In the genomic region with DNA sequence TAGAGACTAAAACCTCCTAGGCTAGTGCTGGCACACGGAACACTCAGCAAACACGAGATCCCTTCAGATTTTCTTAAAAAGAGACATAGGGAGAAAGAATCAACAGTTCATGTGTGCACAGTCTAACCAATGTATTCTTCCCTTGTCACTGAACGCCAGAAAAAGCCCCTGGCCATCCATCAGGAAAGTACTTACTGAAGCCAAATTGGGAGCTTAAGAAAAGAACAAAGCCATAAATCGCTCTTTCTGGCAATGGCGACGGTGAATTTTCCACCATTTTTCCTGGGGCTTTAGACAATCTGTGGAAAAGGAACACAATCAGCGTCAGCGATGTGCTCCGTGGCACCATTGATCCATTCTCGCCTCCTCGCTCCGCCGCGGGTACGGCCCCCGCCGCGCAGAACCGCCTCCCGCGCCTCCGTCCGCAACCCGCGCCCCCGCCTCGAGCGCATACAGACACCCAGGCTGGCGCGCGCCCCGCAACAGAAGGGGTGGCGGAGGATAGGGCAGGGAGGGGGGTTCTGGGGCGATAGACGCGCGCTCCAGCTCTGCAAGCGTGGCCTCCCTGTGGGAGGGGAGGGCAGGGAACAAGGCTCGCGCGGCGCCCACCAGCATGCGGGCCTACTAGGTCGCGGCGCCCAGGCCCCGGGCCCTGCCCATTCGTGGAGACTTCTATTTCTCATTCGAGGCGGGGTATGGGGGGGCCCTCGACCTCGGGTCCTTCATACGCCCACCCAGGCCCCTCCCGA, we compare ENCODE assay signal across 1 cellular context.
TF ChIP-seq lines count a peak whose summit lies in the region.

No MANE protein-coding gene starts in this region.

TF ChIP-seq in HepG2, 621 proteins besides CTCF, POLR2A, EP300 and RAD21 (continued from another document and continues in another):
- TF ChIP-seq, protein P1, sequence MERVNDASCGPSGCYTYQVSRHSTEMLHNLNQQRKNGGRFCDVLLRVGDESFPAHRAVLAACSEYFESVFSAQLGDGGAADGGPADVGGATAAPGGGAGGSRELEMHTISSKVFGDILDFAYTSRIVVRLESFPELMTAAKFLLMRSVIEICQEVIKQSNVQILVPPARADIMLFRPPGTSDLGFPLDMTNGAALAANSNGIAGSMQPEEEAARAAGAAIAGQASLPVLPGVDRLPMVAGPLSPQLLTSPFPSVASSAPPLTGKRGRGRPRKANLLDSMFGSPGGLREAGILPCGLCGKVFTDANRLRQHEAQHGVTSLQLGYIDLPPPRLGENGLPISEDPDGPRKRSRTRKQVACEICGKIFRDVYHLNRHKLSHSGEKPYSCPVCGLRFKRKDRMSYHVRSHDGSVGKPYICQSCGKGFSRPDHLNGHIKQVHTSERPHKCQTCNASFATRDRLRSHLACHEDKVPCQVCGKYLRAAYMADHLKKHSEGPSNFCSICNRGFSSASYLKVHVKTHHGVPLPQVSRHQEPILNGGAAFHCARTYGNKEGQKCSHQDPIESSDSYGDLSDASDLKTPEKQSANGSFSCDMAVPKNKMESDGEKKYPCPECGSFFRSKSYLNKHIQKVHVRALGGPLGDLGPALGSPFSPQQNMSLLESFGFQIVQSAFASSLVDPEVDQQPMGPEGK (CRISPR knock-in tag; IDR thresholded peaks at IDR 0.05) = peak; percentile 90; the same call in 1 of the 2 replicates
- peak; percentile 46; the same call in 1 of the 2 replicates for TF ChIP-seq ZNF441 (CRISPR knock-in tag; IDR thresholded peaks at IDR 0.05; ENCODE audit: borderline replicate concordance)
- TF ChIP-seq ZNF451 (CRISPR knock-in tag; IDR thresholded peaks at IDR 0.05) = 0 out of 2 replicates have a peak, but pooled peaks have one; percentile 27
- TF ChIP-seq U2AF1 (optimal IDR thresholded peaks at IDR 0.05; ENCODE audit: low read depth, low read length) = no peak
- peak; percentile 82 for TF ChIP-seq ARNT2 (CRISPR knock-in tag; IDR thresholded peaks at IDR 0.05; ENCODE audit: low read depth)
- peak; percentile 68; the same call in 1 of the 2 replicates for TF ChIP-seq TMF1 (CRISPR knock-in tag; IDR thresholded peaks at IDR 0.05; ENCODE audit: low read depth)
- TF ChIP-seq, protein P2, sequence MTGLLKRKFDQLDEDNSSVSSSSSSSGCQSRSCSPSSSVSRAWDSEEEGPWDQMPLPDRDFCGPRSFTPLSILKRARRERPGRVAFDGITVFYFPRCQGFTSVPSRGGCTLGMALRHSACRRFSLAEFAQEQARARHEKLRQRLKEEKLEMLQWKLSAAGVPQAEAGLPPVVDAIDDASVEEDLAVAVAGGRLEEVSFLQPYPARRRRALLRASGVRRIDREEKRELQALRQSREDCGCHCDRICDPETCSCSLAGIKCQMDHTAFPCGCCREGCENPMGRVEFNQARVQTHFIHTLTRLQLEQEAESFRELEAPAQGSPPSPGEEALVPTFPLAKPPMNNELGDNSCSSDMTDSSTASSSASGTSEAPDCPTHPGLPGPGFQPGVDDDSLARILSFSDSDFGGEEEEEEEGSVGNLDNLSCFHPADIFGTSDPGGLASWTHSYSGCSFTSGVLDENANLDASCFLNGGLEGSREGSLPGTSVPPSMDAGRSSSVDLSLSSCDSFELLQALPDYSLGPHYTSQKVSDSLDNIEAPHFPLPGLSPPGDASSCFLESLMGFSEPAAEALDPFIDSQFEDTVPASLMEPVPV (CRISPR knock-in tag; IDR thresholded peaks at IDR 0.05) = peak; percentile 69; the same call in 1 of the 2 replicates
- no peak for TF ChIP-seq ZNF331 (CRISPR knock-in tag; IDR thresholded peaks at IDR 0.05)
- no peak for TF ChIP-seq SOX13 (IDR thresholded peaks at IDR 0.05)
- TF ChIP-seq SOX13 (CRISPR knock-in tag; conservative IDR thresholded peaks at IDR 0.05 in 1 of 2, IDR thresholded peaks at IDR 0.05 in 1 of 2) = no peak
- TF ChIP-seq, protein P3, sequence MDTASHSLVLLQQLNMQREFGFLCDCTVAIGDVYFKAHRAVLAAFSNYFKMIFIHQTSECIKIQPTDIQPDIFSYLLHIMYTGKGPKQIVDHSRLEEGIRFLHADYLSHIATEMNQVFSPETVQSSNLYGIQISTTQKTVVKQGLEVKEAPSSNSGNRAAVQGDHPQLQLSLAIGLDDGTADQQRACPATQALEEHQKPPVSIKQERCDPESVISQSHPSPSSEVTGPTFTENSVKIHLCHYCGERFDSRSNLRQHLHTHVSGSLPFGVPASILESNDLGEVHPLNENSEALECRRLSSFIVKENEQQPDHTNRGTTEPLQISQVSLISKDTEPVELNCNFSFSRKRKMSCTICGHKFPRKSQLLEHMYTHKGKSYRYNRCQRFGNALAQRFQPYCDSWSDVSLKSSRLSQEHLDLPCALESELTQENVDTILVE (CRISPR knock-in tag; IDR thresholded peaks at IDR 0.05) = no peak; the same call in 1 of the 2 replicates
- peak; percentile 52; the same call in 1 of the 2 replicates for TF ChIP-seq AHR (CRISPR knock-in tag; IDR thresholded peaks at IDR 0.05)
- TF ChIP-seq, protein P4, sequence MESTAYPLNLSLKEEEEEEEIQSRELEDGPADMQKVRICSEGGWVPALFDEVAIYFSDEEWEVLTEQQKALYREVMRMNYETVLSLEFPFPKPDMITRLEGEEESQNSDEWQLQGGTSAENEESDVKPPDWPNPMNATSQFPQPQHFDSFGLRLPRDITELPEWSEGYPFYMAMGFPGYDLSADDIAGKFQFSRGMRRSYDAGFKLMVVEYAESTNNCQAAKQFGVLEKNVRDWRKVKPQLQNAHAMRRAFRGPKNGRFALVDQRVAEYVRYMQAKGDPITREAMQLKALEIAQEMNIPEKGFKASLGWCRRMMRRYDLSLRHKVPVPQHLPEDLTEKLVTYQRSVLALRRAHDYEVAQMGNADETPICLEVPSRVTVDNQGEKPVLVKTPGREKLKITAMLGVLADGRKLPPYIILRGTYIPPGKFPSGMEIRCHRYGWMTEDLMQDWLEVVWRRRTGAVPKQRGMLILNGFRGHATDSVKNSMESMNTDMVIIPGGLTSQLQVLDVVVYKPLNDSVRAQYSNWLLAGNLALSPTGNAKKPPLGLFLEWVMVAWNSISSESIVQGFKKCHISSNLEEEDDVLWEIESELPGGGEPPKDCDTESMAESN (CRISPR knock-in tag; conservative IDR thresholded peaks at IDR 0.05) = peak; percentile 91
- TF ChIP-seq MAFG (CRISPR knock-in tag; IDR thresholded peaks at IDR 0.05) = no peak
- TF ChIP-seq, protein P5, sequence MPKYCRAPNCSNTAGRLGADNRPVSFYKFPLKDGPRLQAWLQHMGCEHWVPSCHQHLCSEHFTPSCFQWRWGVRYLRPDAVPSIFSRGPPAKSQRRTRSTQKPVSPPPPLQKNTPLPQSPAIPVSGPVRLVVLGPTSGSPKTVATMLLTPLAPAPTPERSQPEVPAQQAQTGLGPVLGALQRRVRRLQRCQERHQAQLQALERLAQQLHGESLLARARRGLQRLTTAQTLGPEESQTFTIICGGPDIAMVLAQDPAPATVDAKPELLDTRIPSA (CRISPR knock-in tag; IDR thresholded peaks at IDR 0.05; ENCODE audit: borderline replicate concordance) = peak; percentile 73; the same call in 1 of the 2 replicates
- TF ChIP-seq PITX1 (CRISPR knock-in tag; IDR thresholded peaks at IDR 0.05) = peak; percentile 15; the same call in 1 of the 2 replicates
- TF ChIP-seq, protein P6, sequence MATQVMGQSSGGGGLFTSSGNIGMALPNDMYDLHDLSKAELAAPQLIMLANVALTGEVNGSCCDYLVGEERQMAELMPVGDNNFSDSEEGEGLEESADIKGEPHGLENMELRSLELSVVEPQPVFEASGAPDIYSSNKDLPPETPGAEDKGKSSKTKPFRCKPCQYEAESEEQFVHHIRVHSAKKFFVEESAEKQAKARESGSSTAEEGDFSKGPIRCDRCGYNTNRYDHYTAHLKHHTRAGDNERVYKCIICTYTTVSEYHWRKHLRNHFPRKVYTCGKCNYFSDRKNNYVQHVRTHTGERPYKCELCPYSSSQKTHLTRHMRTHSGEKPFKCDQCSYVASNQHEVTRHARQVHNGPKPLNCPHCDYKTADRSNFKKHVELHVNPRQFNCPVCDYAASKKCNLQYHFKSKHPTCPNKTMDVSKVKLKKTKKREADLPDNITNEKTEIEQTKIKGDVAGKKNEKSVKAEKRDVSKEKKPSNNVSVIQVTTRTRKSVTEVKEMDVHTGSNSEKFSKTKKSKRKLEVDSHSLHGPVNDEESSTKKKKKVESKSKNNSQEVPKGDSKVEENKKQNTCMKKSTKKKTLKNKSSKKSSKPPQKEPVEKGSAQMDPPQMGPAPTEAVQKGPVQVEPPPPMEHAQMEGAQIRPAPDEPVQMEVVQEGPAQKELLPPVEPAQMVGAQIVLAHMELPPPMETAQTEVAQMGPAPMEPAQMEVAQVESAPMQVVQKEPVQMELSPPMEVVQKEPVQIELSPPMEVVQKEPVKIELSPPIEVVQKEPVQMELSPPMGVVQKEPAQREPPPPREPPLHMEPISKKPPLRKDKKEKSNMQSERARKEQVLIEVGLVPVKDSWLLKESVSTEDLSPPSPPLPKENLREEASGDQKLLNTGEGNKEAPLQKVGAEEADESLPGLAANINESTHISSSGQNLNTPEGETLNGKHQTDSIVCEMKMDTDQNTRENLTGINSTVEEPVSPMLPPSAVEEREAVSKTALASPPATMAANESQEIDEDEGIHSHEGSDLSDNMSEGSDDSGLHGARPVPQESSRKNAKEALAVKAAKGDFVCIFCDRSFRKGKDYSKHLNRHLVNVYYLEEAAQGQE (IDR thresholded peaks at IDR 0.05; ENCODE audit: borderline replicate concordance in 1 of 2, low read depth in 1 of 2, low read length in 2 of 2) = peak in 1 of 2 experiments; percentile 23; a peak in 1 of 4 replicates
- peak; percentile 61; the same call in 1 of the 2 replicates for TF ChIP-seq MED13 (CRISPR knock-in tag; IDR thresholded peaks at IDR 0.05)
- TF ChIP-seq PHF8 (CRISPR knock-in tag; IDR thresholded peaks at IDR 0.05) = peak; percentile 86; the same call in 1 of the 2 replicates
- peak; percentile 69 for TF ChIP-seq KLF6 (CRISPR knock-in tag; IDR thresholded peaks at IDR 0.05)
- TF ChIP-seq ZNF10 (CRISPR knock-in tag; IDR thresholded peaks at IDR 0.05; ENCODE audit: borderline replicate concordance, low read depth) = no peak
- TF ChIP-seq, protein P7, sequence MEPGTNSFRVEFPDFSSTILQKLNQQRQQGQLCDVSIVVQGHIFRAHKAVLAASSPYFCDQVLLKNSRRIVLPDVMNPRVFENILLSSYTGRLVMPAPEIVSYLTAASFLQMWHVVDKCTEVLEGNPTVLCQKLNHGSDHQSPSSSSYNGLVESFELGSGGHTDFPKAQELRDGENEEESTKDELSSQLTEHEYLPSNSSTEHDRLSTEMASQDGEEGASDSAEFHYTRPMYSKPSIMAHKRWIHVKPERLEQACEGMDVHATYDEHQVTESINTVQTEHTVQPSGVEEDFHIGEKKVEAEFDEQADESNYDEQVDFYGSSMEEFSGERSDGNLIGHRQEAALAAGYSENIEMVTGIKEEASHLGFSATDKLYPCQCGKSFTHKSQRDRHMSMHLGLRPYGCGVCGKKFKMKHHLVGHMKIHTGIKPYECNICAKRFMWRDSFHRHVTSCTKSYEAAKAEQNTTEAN (CRISPR knock-in tag; conservative IDR thresholded peaks at IDR 0.05) = no peak; the same call in none of the 2 replicates
- TF ChIP-seq NR3C1 (CRISPR knock-in tag; IDR thresholded peaks at IDR 0.05) = no peak
- TF ChIP-seq, protein P8, sequence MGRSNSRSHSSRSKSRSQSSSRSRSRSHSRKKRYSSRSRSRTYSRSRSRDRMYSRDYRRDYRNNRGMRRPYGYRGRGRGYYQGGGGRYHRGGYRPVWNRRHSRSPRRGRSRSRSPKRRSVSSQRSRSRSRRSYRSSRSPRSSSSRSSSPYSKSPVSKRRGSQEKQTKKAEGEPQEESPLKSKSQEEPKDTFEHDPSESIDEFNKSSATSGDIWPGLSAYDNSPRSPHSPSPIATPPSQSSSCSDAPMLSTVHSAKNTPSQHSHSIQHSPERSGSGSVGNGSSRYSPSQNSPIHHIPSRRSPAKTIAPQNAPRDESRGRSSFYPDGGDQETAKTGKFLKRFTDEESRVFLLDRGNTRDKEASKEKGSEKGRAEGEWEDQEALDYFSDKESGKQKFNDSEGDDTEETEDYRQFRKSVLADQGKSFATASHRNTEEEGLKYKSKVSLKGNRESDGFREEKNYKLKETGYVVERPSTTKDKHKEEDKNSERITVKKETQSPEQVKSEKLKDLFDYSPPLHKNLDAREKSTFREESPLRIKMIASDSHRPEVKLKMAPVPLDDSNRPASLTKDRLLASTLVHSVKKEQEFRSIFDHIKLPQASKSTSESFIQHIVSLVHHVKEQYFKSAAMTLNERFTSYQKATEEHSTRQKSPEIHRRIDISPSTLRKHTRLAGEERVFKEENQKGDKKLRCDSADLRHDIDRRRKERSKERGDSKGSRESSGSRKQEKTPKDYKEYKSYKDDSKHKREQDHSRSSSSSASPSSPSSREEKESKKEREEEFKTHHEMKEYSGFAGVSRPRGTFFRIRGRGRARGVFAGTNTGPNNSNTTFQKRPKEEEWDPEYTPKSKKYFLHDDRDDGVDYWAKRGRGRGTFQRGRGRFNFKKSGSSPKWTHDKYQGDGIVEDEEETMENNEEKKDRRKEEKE (IDR thresholded peaks at IDR 0.05) = no peak
- TF ChIP-seq MYC (CRISPR knock-in tag; IDR thresholded peaks at IDR 0.05; ENCODE audit: borderline replicate concordance) = peak; percentile 20; the same call in 1 of the 2 replicates
- TF ChIP-seq ATM (IDR thresholded peaks at IDR 0.05; ENCODE audit: borderline replicate concordance) = no peak
- no peak for TF ChIP-seq FOXP1 (IDR thresholded peaks at IDR 0.05)
- 0 out of 2 replicates have a peak, but pooled peaks have one; percentile 4 for TF ChIP-seq FOXP1 (CRISPR knock-in tag; IDR thresholded peaks at IDR 0.05)
- TF ChIP-seq, protein P9, sequence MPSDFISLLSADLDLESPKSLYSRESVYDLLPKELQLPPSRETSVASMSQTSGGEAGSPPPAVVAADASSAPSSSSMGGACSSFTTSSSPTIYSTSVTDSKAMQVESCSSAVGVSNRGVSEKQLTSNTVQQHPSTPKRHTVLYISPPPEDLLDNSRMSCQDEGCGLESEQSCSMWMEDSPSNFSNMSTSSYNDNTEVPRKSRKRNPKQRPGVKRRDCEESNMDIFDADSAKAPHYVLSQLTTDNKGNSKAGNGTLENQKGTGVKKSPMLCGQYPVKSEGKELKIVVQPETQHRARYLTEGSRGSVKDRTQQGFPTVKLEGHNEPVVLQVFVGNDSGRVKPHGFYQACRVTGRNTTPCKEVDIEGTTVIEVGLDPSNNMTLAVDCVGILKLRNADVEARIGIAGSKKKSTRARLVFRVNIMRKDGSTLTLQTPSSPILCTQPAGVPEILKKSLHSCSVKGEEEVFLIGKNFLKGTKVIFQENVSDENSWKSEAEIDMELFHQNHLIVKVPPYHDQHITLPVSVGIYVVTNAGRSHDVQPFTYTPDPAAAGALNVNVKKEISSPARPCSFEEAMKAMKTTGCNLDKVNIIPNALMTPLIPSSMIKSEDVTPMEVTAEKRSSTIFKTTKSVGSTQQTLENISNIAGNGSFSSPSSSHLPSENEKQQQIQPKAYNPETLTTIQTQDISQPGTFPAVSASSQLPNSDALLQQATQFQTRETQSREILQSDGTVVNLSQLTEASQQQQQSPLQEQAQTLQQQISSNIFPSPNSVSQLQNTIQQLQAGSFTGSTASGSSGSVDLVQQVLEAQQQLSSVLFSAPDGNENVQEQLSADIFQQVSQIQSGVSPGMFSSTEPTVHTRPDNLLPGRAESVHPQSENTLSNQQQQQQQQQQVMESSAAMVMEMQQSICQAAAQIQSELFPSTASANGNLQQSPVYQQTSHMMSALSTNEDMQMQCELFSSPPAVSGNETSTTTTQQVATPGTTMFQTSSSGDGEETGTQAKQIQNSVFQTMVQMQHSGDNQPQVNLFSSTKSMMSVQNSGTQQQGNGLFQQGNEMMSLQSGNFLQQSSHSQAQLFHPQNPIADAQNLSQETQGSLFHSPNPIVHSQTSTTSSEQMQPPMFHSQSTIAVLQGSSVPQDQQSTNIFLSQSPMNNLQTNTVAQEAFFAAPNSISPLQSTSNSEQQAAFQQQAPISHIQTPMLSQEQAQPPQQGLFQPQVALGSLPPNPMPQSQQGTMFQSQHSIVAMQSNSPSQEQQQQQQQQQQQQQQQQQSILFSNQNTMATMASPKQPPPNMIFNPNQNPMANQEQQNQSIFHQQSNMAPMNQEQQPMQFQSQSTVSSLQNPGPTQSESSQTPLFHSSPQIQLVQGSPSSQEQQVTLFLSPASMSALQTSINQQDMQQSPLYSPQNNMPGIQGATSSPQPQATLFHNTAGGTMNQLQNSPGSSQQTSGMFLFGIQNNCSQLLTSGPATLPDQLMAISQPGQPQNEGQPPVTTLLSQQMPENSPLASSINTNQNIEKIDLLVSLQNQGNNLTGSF (CRISPR knock-in tag; IDR thresholded peaks at IDR 0.05) = no peak
- peak; percentile 57; the same call in 1 of the 2 replicates for TF ChIP-seq FOXC1 (CRISPR knock-in tag; IDR thresholded peaks at IDR 0.05; ENCODE audit: borderline replicate concordance)
